9 cellular contexts compared by ENCODE assay signal in the genomic region with DNA sequence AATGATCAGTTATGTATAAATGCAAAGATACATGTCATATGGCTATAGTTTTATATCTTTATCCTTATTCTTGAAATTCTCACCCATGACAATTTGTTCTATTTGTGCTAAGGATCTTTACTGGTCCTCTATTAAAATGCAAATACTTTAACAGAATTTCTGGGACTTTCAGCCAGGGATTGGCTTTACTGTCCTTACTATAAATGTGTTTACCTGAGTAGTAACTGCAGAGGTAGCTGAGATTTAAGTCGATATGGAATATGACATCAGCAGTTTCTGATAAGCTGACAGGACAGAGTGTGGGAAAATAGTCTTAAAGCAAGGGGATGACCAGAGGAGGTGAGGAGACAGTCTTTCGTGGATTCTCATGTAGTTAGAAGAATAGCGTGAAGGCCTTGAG.
"Had no signal": no experiment of that assay in that cellular context is flagged by ENCODE, and none has a peak within 500 bp of the region (broad histone marks: within the 10 kb centered on the region; RNA-seq: fewer than 3 reads in every experiment).

No MANE protein-coding gene starts in this region.

- H3K4me3 ChIP-seq: GM23338, K562 had no signal

- FAIRE-seq: H1, H54, HTR-8/SVneo, K562 had no signal

- DNase-seq: H9, HCEC 1CT, IMR-90, KG1 had no signal

- H3K4me2 ChIP-seq: GM23338 had no signal

- ATAC-seq: GM23338, K562 had no signal
